17 cellular contexts compared by ENCODE assay signal in the genomic region with DNA sequence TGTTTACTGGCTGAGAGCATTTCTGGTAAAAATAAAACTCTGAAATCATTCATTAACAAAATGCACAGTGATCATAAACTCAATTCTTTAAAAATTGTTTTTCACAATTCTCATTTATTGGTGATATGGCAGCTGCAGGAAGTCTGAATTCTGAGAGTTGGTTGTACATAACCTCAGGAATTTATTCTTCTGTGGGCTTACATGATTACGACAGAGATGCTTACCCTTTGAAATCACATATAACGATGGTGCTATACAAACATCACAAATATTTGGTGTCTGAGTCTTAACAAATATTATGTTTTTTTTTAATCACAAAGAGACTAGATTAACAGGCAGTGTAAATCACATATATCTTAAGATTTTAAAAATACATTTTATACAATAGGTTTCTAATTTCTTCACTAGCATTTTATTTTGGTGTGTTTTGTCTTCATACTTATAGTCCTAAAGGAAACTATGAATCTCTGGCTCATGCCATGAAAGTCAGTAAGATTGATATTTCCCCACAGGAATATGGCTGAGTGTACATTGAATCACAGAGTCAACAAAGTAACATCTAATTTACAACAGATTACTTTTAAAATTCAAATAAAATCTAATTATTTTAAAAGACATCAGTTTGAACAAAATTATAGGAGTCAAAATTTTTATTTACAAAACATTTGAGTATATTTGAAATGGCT.
A peak's percentile ranks its signal among the peaks of the same experiment; 100 is the strongest.
DNase-seq lines count a peak whose midpoint lies in the region; ATAC-seq, FAIRE-seq and TF ChIP-seq lines count a peak whose summit lies in the region.
"Had no signal": no experiment of that assay in that cellular context is flagged by ENCODE, and none has a peak within 500 bp of the region (broad histone marks: within the 10 kb centered on the region; RNA-seq: fewer than 3 reads in every experiment).

No MANE protein-coding gene starts in this region.

- CTCF ChIA-PET in SK-N-SH (lab: Yijun Ruan, JAX), result no interaction called here

- intact Hi-C loops in left colon (cut with DNase I, micrococcal nuclease), result no loop called here

- H2AFZ ChIP-seq in SK-N-SH (ENCODE audit: low read depth), result peak overlapping the region; percentile 6; the same call in 1 of the 2 replicates

- POLR2A ChIA-PET in SK-N-SH (lab: Yijun Ruan, JAX), result no interaction called here

- TF ChIP-seq RAD21 in SK-N-SH (IDR thresholded peaks at IDR 0.05; ENCODE audit: low read length), result no peak

- WGBS in SK-N-SH (ENCODE audit: low lambda C conversion rate), result 57% methylated on average over 2 of the region's 2 CpGs

- H3K79me2 ChIP-seq in SK-N-SH (ENCODE audit: insufficient read depth), result no peaks in the 10 kb centered on the region

- peak; percentile 39 for FAIRE-seq in TTC549 (lab: Jason Lieb, UNC)

- DNase-seq in SK-N-SH (no peak), fibroblast of pulmonary artery (ENCODE audit: low read depth) (peak; percentile 81), stromal cell of bone marrow (ENCODE audit: low read depth) (peak; percentile 77), left colon (no peak), DMS 273 (lab: John Stamatoyannopoulos, UW; ENCODE audit: unreplicated experiment) (no peak), activated gamma-delta T cell (lab: John Stamatoyannopoulos, UW) (no peak)
- DNase-seq: 8988T; activated CD4-positive, alpha-beta T cell treated with anti-CD3 and anti-CD28 coated beads for 36 hours; activated T-cell treated with anti-CD3 and anti-CD28 coated beads, Interleukin-2, amount 50 U/mL, for 4 hours; NCI-H510A treated with DMSO at 0.1 percent for 48 hours; right cardiac atrium; T-helper 2 cell; upper lobe of right lung had no signal

- H3K4me1 ChIP-seq in SK-N-SH (ENCODE audit: control insufficient read depth in 1 of 2, insufficient read depth in 2 of 2, low read depth in 1 of 2, low read length in 1 of 2), result peaks cover 5 to 61% of the 10 kb centered on the region in 2 experiments
- H3K4me1 ChIP-seq: upper lobe of right lung had no signal

- H3K4me3 ChIP-seq in SK-N-SH (ENCODE audit: low read depth in 2 of 2, low read length in 1 of 2) (no peak overlapping the region), fibroblast of pulmonary artery (replicated peaks; ENCODE audit: low read depth, low read length) (no peak overlapping the region)
- H3K4me3 ChIP-seq: esophagus muscularis mucosa, upper lobe of right lung had no signal

- H3K27me3 ChIP-seq in SK-N-SH (ENCODE audit: insufficient read depth), result no peaks in the 10 kb centered on the region
- H3K27me3 ChIP-seq: esophagus muscularis mucosa, upper lobe of right lung had no signal

- 0 out of 2 replicates have a peak overlapping the region, but pooled peaks have one; percentile 3 for H3K4me2 ChIP-seq in SK-N-SH

- no peaks in the 10 kb centered on the region for H3K9me3 ChIP-seq in SK-N-SH
- H3K9me3 ChIP-seq: esophagus muscularis mucosa, upper lobe of right lung had no signal

- H3F3A ChIP-seq in SK-N-SH (replicated peaks; ENCODE audit: insufficient read depth), result peaks cover 53% of the 10 kb centered on the region

- TF ChIP-seq EP300 in SK-N-SH (IDR thresholded peaks at IDR 0.05; ENCODE audit: borderline replicate concordance in 1 of 2, low read depth in 1 of 2, low read length in 1 of 2), result no peak

- no peaks in the 10 kb centered on the region for H3K9me2 ChIP-seq in SK-N-SH

- no peak for TF ChIP-seq CTCF in SK-N-SH (IDR thresholded peaks at IDR 0.05)
- TF ChIP-seq CTCF in fibroblast of pulmonary artery (IDR thresholded peaks at IDR 0.05; ENCODE audit: low read length, missing control alignments), result no peak

- ATAC-seq in SK-N-SH treated with all-trans-retinoic acid at 6 μM for 48 hours (no peak), left colon (no peak)
- ATAC-seq: activated CD4-positive, alpha-beta T cell treated with anti-CD3 and anti-CD28 coated beads for 36 hours; activated T-cell treated with anti-CD3 and anti-CD28 coated beads, Interleukin-2, amount 50 U/mL, for 4 hours; right cardiac atrium; stimulated activated effector memory CD8-positive, alpha-beta T cell treated with anti-CD3 and anti-CD28 coated beads, Interleukin-12 subunit alpha, Interleukin-12 subunit beta, amount 100 ng/mL, for 72 hours; upper lobe of right lung had no signal

- H3K27ac ChIP-seq in SK-N-SH (ENCODE audit: low read depth in 2 of 2, low read length in 1 of 2), result peak overlapping the region in 1 of 2 experiments; percentile 68; a peak in 2 of 4 replicates
- H3K27ac ChIP-seq: esophagus muscularis mucosa, upper lobe of right lung had no signal

- no peaks in the 10 kb centered on the region for H3K36me3 ChIP-seq in SK-N-SH (replicated peaks in 1 of 2; ENCODE audit: control insufficient read depth in 1 of 2, insufficient read depth in 2 of 2, low read length in 1 of 2)
- H3K36me3 ChIP-seq: esophagus muscularis mucosa, upper lobe of right lung had no signal

- peak overlapping the region; percentile 19 for H3K9ac ChIP-seq in SK-N-SH

- H4K20me1 ChIP-seq in SK-N-SH (ENCODE audit: insufficient read depth), result no peaks in the 10 kb centered on the region

TF ChIP-seq in SK-N-SH, 30 proteins besides CTCF, POLR2A, EP300 and RAD21:
- TF ChIP-seq RFX5 (IDR thresholded peaks at IDR 0.05; ENCODE audit: low read length) (no peak), TCF12 (IDR thresholded peaks at IDR 0.05) (peak; percentile 14; the same call in 1 of the 2 replicates), RCOR1 (IDR thresholded peaks at IDR 0.05; ENCODE audit: low read length) (no peak)

TF ChIP-seq in SK-N-SH treated with all-trans-retinoic acid at 6 μM for 48 hours, 23 proteins besides CTCF, POLR2A, EP300 and RAD21 (continues in another document):
- TF ChIP-seq TSHZ2 (CRISPR knock-in tag; IDR thresholded peaks at IDR 0.05) (no peak), ZFP30 (CRISPR knock-in tag; IDR thresholded peaks at IDR 0.05) (no peak), CSDC2 (CRISPR knock-in tag; IDR thresholded peaks at IDR 0.05) (no peak), BACH2 (CRISPR knock-in tag; IDR thresholded peaks at IDR 0.05; ENCODE audit: borderline replicate concordance) (no peak), PATZ1 (CRISPR knock-in tag; IDR thresholded peaks at IDR 0.05; ENCODE audit: borderline replicate concordance) (no peak), RARB (CRISPR knock-in tag; IDR thresholded peaks at IDR 0.05) (no peak), TOX (CRISPR knock-in tag; IDR thresholded peaks at IDR 0.05; ENCODE audit: borderline replicate concordance) (no peak), ZFP3 (CRISPR knock-in tag; IDR thresholded peaks at IDR 0.05) (no peak), ARNTL (CRISPR knock-in tag; IDR thresholded peaks at IDR 0.05; ENCODE audit: borderline replicate concordance, low read depth) (no peak), ZC3H10 (CRISPR knock-in tag; IDR thresholded peaks at IDR 0.05) (no peak), ISL1 (CRISPR knock-in tag; IDR thresholded peaks at IDR 0.05) (no peak), ESRRG (CRISPR knock-in tag; IDR thresholded peaks at IDR 0.05) (no peak), SNAI2 (CRISPR knock-in tag; IDR thresholded peaks at IDR 0.05) (no peak), ZNF70 (CRISPR knock-in tag; IDR thresholded peaks at IDR 0.05) (no peak), ZNF8 (CRISPR knock-in tag; IDR thresholded peaks at IDR 0.05) (no peak), GLIS3 (CRISPR knock-in tag; IDR thresholded peaks at IDR 0.05) (no peak)

Comparison
In these comparisons a context has a peak if more than half of its experiments do, and no peak if none do; other contexts are left out.
1. DNase-seq: peak in fibroblast of pulmonary artery (single experiment) and stromal cell of bone marrow (single experiment); none in SK-N-SH (single experiment), left colon (0 of 2), DMS 273 (single experiment) and activated gamma-delta T cell (single experiment).